Comparison of ENCODE assay signal across 7 cellular contexts in the genomic region with DNA sequence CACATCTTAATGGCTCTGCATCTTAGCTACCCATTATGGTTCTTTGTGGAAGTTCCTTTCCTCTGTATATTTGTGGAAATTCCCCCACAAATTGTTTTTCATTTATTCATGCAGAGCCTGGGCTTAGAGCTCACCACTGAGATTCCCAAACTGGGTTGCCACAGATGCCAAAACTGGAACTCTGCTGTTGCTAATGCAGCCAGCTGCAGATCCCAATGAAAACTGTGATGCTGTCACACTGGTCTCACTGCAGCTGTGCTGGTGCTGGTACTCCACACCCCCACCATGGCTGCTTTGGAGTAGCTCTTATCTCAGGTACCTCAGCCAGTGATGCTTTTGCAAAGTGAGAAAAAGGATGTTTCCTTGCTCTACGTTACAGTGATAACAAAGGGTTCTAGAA.
"Had no signal": no experiment of that assay in that cellular context is flagged by ENCODE, and none has a peak within 500 bp of the region (broad histone marks: within the 10 kb centered on the region; RNA-seq: fewer than 3 reads in every experiment).

No MANE protein-coding gene starts in this region.

- H3K4me1 ChIP-seq: HAP-1 had no signal

- H3K27ac Mint-ChIP-seq: HFFc6, IgD-negative memory B cell had no signal

- H3K27me3 Mint-ChIP-seq: IgD-negative memory B cell had no signal

- ATAC-seq: HCT116 had no signal

- DNase-seq: GOT3, H7, HFFc6, KBM-7 had no signal

- H3K9me3 ChIP-seq: HAP-1 had no signal

- H3K9me3 Mint-ChIP-seq: HFFc6 had no signal

- H3K4me1 Mint-ChIP-seq: IgD-negative memory B cell had no signal

- H3K4me3 ChIP-seq: HAP-1 had no signal

- H3K4me3 Mint-ChIP-seq: HFFc6, IgD-negative memory B cell had no signal

- H3K36me3 ChIP-seq: HAP-1 had no signal
